30 cellular contexts compared by ENCODE assay signal in the genomic region with DNA sequence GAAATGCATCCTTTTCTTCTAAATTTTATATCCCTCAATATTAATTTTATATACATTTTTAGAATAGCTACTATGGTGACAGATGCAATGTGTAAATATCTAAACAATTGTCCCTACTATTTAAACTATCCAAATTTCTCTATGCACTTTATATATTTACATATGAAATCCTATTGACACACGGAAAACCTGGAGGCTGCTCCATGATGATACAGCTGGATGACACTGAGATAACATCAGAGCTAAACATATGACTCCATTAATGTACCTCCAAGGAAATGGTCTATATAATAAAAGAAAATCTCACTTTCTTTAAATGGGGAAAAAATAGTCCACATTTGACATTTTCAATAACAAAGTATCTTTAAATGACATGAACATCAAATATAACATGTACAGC. TPM values are rescaled to one million over a fixed set of nuclear protein-coding genes. Genes with fewer than 3 reads are reported as not detected.
A peak's percentile ranks its signal among the peaks of the same experiment; 100 is the strongest.
DNase-seq lines count a peak whose midpoint lies in the region; TF ChIP-seq lines count a peak whose summit lies in the region.
"Had no signal": no experiment of that assay in that cellular context is flagged by ENCODE, and none has a peak within 500 bp of the region (broad histone marks: within the 10 kb centered on the region; RNA-seq: fewer than 3 reads in every experiment).

No MANE protein-coding gene starts in this region.

- no peaks in the 10 kb centered on the region for H3K4me1 ChIP-seq in Peyer's patch
- H3K4me1 ChIP-seq: A549, BE2C, BLaER1, Caco-2 had no signal

- no peaks in the 10 kb centered on the region for H3K27me3 ChIP-seq in Peyer's patch
- H3K27me3 ChIP-seq: BE2C; BLaER1; BLaER1 treated with 17β-estradiol and CSF1 and Interleukin-3, amounts not matched to agents 10 nM and 100 nM had no signal

- H3K4me3 ChIP-seq in LNCaP clone FGC (ENCODE audit: low read depth, low read length) (no peak overlapping the region), Peyer's patch (no peak overlapping the region)
- H3K4me3 ChIP-seq: A549; BLaER1; BLaER1 treated with 17β-estradiol and CSF1 and Interleukin-3, amounts not matched to agents 10 nM and 100 nM had no signal

- TF ChIP-seq POLR2A in Peyer's patch (IDR thresholded peaks at IDR 0.05), result no peak

- peaks cover 0 to 44% (median 0%) of the 10 kb centered on the region in 3 donors for H3K36me3 ChIP-seq in Peyer's patch
- H3K36me3 ChIP-seq: BE2C, BLaER1 had no signal

- no peak for TF ChIP-seq CTCF in LNCaP clone FGC (IDR thresholded peaks at IDR 0.05; ENCODE audit: control insufficient read depth, extremely low read depth, insufficient read depth)
- TF ChIP-seq CTCF in Peyer's patch (IDR thresholded peaks at IDR 0.05), result no peak

- no peaks in the 10 kb centered on the region for H3K9me3 ChIP-seq in Peyer's patch
- H3K9me3 ChIP-seq: A549; BE2C; BLaER1; BLaER1 treated with 17β-estradiol and CSF1 and Interleukin-3, amounts not matched to agents 10 nM and 100 nM; Caco-2 had no signal

- DNase-seq in DMS53 (lab: John Stamatoyannopoulos, UW), result peak; percentile 47
- DNase-seq in DMS53 treated with DMSO at 0.1 percent for 48 hours (lab: John Stamatoyannopoulos, UW; ENCODE audit: unreplicated experiment), result no peak
- peak; percentile 93 for DNase-seq in LNCaP clone FGC (ENCODE audit: low read depth)
- DNase-seq in SHP77 treated with DMSO at 0.1 percent for 48 hours (lab: John Stamatoyannopoulos, UW), result peak; percentile 5
- no peak for DNase-seq in Peyer's patch
- no peak for DNase-seq in DMS79 (lab: John Stamatoyannopoulos, UW)
- DNase-seq: 8988T; ACHN; AML-193; BE2C; C1 segment of cervical spinal cord; Caco-2; Calu3; CD4-positive, alpha-beta memory T cell; CD4-positive, alpha-beta T cell; CD4-positive, CD25-positive, alpha-beta regulatory T cell; CD8-positive, alpha-beta memory T cell; CD8-positive, alpha-beta T cell; COR-L47; DMS 273 treated with DMSO at 0.1 percent for 48 hours; DMS153; DMS79 treated with DMSO at 0.1 percent for 48 hours; DND-41; EL had no signal

- H3K27ac ChIP-seq in Peyer's patch, result no peak overlapping the region
- H3K27ac ChIP-seq: 22Rv1; A549; BLaER1; BLaER1 treated with 17β-estradiol and CSF1 and Interleukin-3, amounts not matched to agents 10 nM and 100 nM; C4-2B had no signal

RNA-seq across cellular contexts. Expression of a gene that starts 43.7 kb away (rescaled TPM):
- total RNA-seq in Peyer's patch, result 10 to 100 TPM; 13.7 to 23.3 (median 17.4) TPM
- total RNA-seq: G401 had no signal

Comparison
In these comparisons a context has a peak if more than half of its experiments do, and no peak if none do; other contexts are left out.
1. DNase-seq: peak in DMS53 (single experiment), LNCaP clone FGC (single experiment) and SHP77 treated with DMSO at 0.1 percent for 48 hours (single experiment); none in DMS53 treated with DMSO at 0.1 percent for 48 hours (single experiment), Peyer's patch (0 of 3) and DMS79 (single experiment).